Comparison of ENCODE assay signal across 30 cellular contexts in genomic region chr9:120258096-120258495, GRCh38.
"Had no signal": no experiment of that assay in that cellular context is flagged by ENCODE, and none has a peak within 500 bp of the region (broad histone marks: within the 10 kb centered on the region; RNA-seq: fewer than 3 reads in every experiment).

No MANE protein-coding gene starts in this region.

- H3K27ac ChIP-seq: adrenal gland, body of pancreas, breast epithelium, PC-9, RWPE1 had no signal

- FAIRE-seq: astrocyte, K562, RCC 7860 had no signal

- H3K4me1 ChIP-seq: adrenal gland, body of pancreas, breast epithelium had no signal

- H3K4me2 ChIP-seq: PC-9 had no signal

- H2AFZ ChIP-seq: PC-9 had no signal

- ATAC-seq: activated naive CD4-positive, alpha-beta T cell treated with anti-CD3 and anti-CD28 coated beads, Interleukin-2, amount 50 U/mL, for 72 hours; activated T-cell treated with anti-CD3 and anti-CD28 coated beads, Interleukin-2, amount 50 U/mL, for 4 hours; body of pancreas; K562; Right ventricle myocardium inferior; WTC11 had no signal

- DNase-seq: activated CD4-positive, alpha-beta memory T cell treated with anti-CD3 and anti-CD28 coated beads for 36 hours; activated CD4-positive, alpha-beta T cell treated with anti-CD3 and anti-CD28 coated beads for 4 hours; activated CD4-positive, alpha-beta T cell treated with anti-CD3 and anti-CD28 coated beads, Interleukin-2, amount 50 U/mL, for 1 hour; activated CD4-positive, CD25-positive, alpha-beta regulatory T cell treated with anti-CD3 and anti-CD28 coated beads, Interleukin-2, amount 50 U/mL, for 72 hours; activated CD8-positive, alpha-beta memory T cell treated with anti-CD3 and anti-CD28 coated beads, Interleukin-2, amount 50 U/mL, for 4 hours; activated gamma-delta T cell treated with Interleukin-2 at 50 U/mL for 16 hours; activated naive CD4-positive, alpha-beta T cell treated with anti-CD3 and anti-CD28 coated beads for 36 hours; activated T-cell treated with anti-CD3 and anti-CD28 coated beads for 4 hours; activated T-cell treated with anti-CD3 and anti-CD28 coated beads, Interleukin-2, amount 50 U/mL, for 4 hours; adrenal gland; body of pancreas; NCI-H1105; NCI-H187 treated with DMSO at 0.1 percent for 48 hours; NCI-H510A treated with DMSO at 0.1 percent for 48 hours; NCI-H526 treated with DMSO at 0.1 percent for 48 hours; NCI-H774; PC-9; SIG-M5; SW 1271; T-helper 1 cell; T-helper 2 cell; T-helper 9 cell had no signal

- H3K9me3 ChIP-seq: adrenal gland, body of pancreas, breast epithelium had no signal

- H3K4me3 ChIP-seq: adrenal gland, body of pancreas, breast epithelium, K562, PC-9 had no signal

- H3K27me3 ChIP-seq: adrenal gland, body of pancreas had no signal

- H3K36me3 ChIP-seq: adrenal gland, breast epithelium had no signal
